16 cellular contexts compared by ENCODE assay signal in the genomic region with DNA sequence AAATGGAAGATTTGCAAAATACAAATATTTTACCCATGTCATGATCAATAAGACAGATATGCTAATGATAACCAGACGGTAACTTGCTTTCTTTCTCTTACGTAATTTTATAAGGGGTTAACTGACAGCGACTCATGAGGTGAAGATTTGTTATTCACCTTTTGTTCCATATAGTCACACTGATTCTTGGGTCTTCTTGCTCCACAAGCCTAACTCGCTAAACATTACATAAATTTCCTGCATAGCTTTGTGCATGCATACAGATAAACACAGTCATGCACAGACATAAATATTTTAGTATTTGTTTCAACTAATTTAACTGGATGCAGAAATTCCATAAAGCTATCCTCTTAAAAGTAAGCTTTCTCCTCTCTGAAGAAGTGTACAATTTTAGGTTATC.
DNase-seq lines count a peak whose midpoint lies in the region; ATAC-seq and TF ChIP-seq lines count a peak whose summit lies in the region.
"Had no signal": no experiment of that assay in that cellular context is flagged by ENCODE, and none has a peak within 500 bp of the region (broad histone marks: within the 10 kb centered on the region; RNA-seq: fewer than 3 reads in every experiment).

No MANE protein-coding gene starts in this region.

- H3F3A ChIP-seq in GM23248 (ENCODE audit: insufficient read depth) (peaks cover 5% of the 10 kb centered on the region; the same call in 1 of the 2 replicates), SK-N-SH (replicated peaks; ENCODE audit: insufficient read depth) (no peaks in the 10 kb centered on the region)

- intact Hi-C loops in posterior cingulate gyrus (cut with DNase I) = no loop called here

- CTCF ChIA-PET in SK-N-SH (lab: Yijun Ruan, JAX) = no interaction called here

- no peak overlapping the region for H2AFZ ChIP-seq in GM23248
- no peak overlapping the region for H2AFZ ChIP-seq in SK-N-SH (ENCODE audit: low read depth)

- H3K79me2 ChIP-seq in GM23248 (ENCODE audit: insufficient read depth) = no peaks in the 10 kb centered on the region
- H3K79me2 ChIP-seq in SK-N-SH (ENCODE audit: insufficient read depth) = no peaks in the 10 kb centered on the region

- no peak for ATAC-seq in HG03469 (IDR thresholded peaks at IDR 0.05; ENCODE audit: unreplicated experiment)
- ATAC-seq: A549, HCT116 had no signal

- H3K27ac ChIP-seq in GM23248 (no peak overlapping the region), SK-N-SH (ENCODE audit: low read depth in 2 of 2, low read length in 1 of 2) (no peak overlapping the region)
- H3K27ac ChIP-seq: A549, C4-2B had no signal

- H3K9ac ChIP-seq in GM23248 (no peak overlapping the region), SK-N-SH (no peak overlapping the region)

- H3K9me3 ChIP-seq in GM23248 (ENCODE audit: low read depth) (no peaks in the 10 kb centered on the region), SK-N-SH (no peaks in the 10 kb centered on the region)
- H3K9me3 ChIP-seq: A549, BE2C had no signal

- H3K4me1 ChIP-seq in GM23248 (ENCODE audit: insufficient read depth) (peaks cover 5% of the 10 kb centered on the region), SK-N-SH (ENCODE audit: control insufficient read depth in 1 of 2, insufficient read depth in 2 of 2, low read depth in 1 of 2, low read length in 1 of 2) (no peaks in the 10 kb centered on the region; a peak in 1 of 4 replicates)
- H3K4me1 ChIP-seq: A549 had no signal

- WGBS in GM23248 (ENCODE audit: low coverage in 1 of 2, low lambda C conversion rate in 2 of 2, missing lambda C conversion rate in 2 of 2), 2 experiments = 56% methylated on average over 4 of the region's 4 CpGs
- 76% methylated on average over 4 of the region's 4 CpGs for WGBS in SK-N-SH (ENCODE audit: low lambda C conversion rate)

- H3K36me3 ChIP-seq in GM23248 (ENCODE audit: low read depth) (no peaks in the 10 kb centered on the region), SK-N-SH (replicated peaks in 1 of 2; ENCODE audit: control insufficient read depth in 1 of 2, insufficient read depth in 2 of 2, low read length in 1 of 2) (peaks cover 16 to 24% of the 10 kb centered on the region in 2 experiments)

- H3K27me3 ChIP-seq in GM23248 (replicated peaks; ENCODE audit: insufficient read depth) = no peaks in the 10 kb centered on the region
- no peaks in the 10 kb centered on the region for H3K27me3 ChIP-seq in SK-N-SH (ENCODE audit: insufficient read depth)
- H3K27me3 ChIP-seq: BE2C had no signal

- no peak for TF ChIP-seq RAD21 in SK-N-SH (IDR thresholded peaks at IDR 0.05; ENCODE audit: low read length)

- no peaks in the 10 kb centered on the region for H4K20me1 ChIP-seq in GM23248 (ENCODE audit: insufficient read depth)
- no peaks in the 10 kb centered on the region for H4K20me1 ChIP-seq in SK-N-SH (ENCODE audit: insufficient read depth)

- DNase-seq in GM23248 = peak; percentile 2
- DNase-seq in SK-N-SH = no peak
- DNase-seq in epithelial cell of esophagus (ENCODE audit: low read depth) = peak; percentile 51
- DNase-seq in skeletal muscle cell (ENCODE audit: low read depth) = peak; percentile 43
- no peak for DNase-seq in stimulated activated CD4-positive, alpha-beta T cell treated with anti-CD3 and anti-CD28 coated beads, Interleukin-4, amount 100 ng/mL, for 4 hours
- no peak for DNase-seq in posterior cingulate gyrus
- DNase-seq in activated CD4-positive, alpha-beta T cell treated with anti-CD3 and anti-CD28 coated beads for 4 hours = no peak
- DNase-seq: BE2C; CD4-positive, alpha-beta memory T cell; DMS79; EL; GDM1 had no signal

- POLR2A ChIA-PET in SK-N-SH (lab: Yijun Ruan, JAX) = no interaction called here

- H3K4me3 ChIP-seq in GM23248 = no peak overlapping the region
- no peak overlapping the region for H3K4me3 ChIP-seq in SK-N-SH (ENCODE audit: low read depth in 2 of 2, low read length in 1 of 2)
- H3K4me3 ChIP-seq in epithelial cell of esophagus (ENCODE audit: low read length) = no peak overlapping the region
- H3K4me3 ChIP-seq in skeletal muscle cell (ENCODE audit: low read depth, low read length) = no peak overlapping the region
- H3K4me3 ChIP-seq: A549 had no signal

- TF ChIP-seq CTCF in SK-N-SH (IDR thresholded peaks at IDR 0.05) (no peak), epithelial cell of esophagus (IDR thresholded peaks at IDR 0.05; ENCODE audit: insufficient read depth, low read depth, low read length, missing control alignments) (no peak)

- TF ChIP-seq EP300 in SK-N-SH (IDR thresholded peaks at IDR 0.05; ENCODE audit: borderline replicate concordance in 1 of 2, low read depth in 1 of 2, low read length in 1 of 2) = no peak

- H3K9me2 ChIP-seq in GM23248 (ENCODE audit: insufficient read depth) = no peaks in the 10 kb centered on the region
- H3K9me2 ChIP-seq in SK-N-SH = no peaks in the 10 kb centered on the region

- no peak overlapping the region for H3K4me2 ChIP-seq in GM23248 (ENCODE audit: unreplicated experiment)
- H3K4me2 ChIP-seq in SK-N-SH = no peak overlapping the region
- H3K4me2 ChIP-seq: A549 had no signal

- in situ Hi-C loops in GM23248 (cut with MboI) = no loop called here

TF ChIP-seq in SK-N-SH, 30 proteins besides CTCF, POLR2A, EP300 and RAD21:
- TF ChIP-seq CHD2 (IDR thresholded peaks at IDR 0.05; ENCODE audit: low read length, partially characterized antibody) = no peak
- TF ChIP-seq, protein P1, sequence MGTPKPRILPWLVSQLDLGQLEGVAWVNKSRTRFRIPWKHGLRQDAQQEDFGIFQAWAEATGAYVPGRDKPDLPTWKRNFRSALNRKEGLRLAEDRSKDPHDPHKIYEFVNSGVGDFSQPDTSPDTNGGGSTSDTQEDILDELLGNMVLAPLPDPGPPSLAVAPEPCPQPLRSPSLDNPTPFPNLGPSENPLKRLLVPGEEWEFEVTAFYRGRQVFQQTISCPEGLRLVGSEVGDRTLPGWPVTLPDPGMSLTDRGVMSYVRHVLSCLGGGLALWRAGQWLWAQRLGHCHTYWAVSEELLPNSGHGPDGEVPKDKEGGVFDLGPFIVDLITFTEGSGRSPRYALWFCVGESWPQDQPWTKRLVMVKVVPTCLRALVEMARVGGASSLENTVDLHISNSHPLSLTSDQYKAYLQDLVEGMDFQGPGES (IDR thresholded peaks at IDR 0.05; ENCODE audit: low read depth, low read length) = no peak
- TF ChIP-seq, protein P2, sequence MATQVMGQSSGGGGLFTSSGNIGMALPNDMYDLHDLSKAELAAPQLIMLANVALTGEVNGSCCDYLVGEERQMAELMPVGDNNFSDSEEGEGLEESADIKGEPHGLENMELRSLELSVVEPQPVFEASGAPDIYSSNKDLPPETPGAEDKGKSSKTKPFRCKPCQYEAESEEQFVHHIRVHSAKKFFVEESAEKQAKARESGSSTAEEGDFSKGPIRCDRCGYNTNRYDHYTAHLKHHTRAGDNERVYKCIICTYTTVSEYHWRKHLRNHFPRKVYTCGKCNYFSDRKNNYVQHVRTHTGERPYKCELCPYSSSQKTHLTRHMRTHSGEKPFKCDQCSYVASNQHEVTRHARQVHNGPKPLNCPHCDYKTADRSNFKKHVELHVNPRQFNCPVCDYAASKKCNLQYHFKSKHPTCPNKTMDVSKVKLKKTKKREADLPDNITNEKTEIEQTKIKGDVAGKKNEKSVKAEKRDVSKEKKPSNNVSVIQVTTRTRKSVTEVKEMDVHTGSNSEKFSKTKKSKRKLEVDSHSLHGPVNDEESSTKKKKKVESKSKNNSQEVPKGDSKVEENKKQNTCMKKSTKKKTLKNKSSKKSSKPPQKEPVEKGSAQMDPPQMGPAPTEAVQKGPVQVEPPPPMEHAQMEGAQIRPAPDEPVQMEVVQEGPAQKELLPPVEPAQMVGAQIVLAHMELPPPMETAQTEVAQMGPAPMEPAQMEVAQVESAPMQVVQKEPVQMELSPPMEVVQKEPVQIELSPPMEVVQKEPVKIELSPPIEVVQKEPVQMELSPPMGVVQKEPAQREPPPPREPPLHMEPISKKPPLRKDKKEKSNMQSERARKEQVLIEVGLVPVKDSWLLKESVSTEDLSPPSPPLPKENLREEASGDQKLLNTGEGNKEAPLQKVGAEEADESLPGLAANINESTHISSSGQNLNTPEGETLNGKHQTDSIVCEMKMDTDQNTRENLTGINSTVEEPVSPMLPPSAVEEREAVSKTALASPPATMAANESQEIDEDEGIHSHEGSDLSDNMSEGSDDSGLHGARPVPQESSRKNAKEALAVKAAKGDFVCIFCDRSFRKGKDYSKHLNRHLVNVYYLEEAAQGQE (IDR thresholded peaks at IDR 0.05; ENCODE audit: low read depth, low read length) = no peak
- TF ChIP-seq EZH2phosphoT487 (IDR thresholded peaks at IDR 0.05; ENCODE audit: borderline replicate concordance, low read depth) = no peak
- TF ChIP-seq, protein P3, sequence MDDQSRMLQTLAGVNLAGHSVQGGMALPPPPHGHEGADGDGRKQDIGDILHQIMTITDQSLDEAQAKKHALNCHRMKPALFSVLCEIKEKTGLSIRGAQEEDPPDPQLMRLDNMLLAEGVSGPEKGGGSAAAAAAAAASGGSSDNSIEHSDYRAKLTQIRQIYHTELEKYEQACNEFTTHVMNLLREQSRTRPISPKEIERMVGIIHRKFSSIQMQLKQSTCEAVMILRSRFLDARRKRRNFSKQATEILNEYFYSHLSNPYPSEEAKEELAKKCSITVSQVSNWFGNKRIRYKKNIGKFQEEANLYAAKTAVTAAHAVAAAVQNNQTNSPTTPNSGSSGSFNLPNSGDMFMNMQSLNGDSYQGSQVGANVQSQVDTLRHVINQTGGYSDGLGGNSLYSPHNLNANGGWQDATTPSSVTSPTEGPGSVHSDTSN (IDR thresholded peaks at IDR 0.05) = no peak
- peak; percentile 33; the same call in 1 of the 2 replicates for TF ChIP-seq TCF12 (IDR thresholded peaks at IDR 0.05)

Comparison
In these comparisons a context has a peak if more than half of its experiments do, and no peak if none do; other contexts are left out.
1. DNase-seq: peak in GM23248 (single experiment), epithelial cell of esophagus (single experiment) and skeletal muscle cell (single experiment); none in SK-N-SH (single experiment), stimulated activated CD4-positive, alpha-beta T cell treated with anti-CD3 and anti-CD28 coated beads, Interleukin-4, amount 100 ng/mL, for 4 hours (0 of 2), posterior cingulate gyrus (0 of 10) and activated CD4-positive, alpha-beta T cell treated with anti-CD3 and anti-CD28 coated beads for 4 hours (0 of 2).